Comparison of ENCODE assay signal across 1 cellular context in the genomic region with DNA sequence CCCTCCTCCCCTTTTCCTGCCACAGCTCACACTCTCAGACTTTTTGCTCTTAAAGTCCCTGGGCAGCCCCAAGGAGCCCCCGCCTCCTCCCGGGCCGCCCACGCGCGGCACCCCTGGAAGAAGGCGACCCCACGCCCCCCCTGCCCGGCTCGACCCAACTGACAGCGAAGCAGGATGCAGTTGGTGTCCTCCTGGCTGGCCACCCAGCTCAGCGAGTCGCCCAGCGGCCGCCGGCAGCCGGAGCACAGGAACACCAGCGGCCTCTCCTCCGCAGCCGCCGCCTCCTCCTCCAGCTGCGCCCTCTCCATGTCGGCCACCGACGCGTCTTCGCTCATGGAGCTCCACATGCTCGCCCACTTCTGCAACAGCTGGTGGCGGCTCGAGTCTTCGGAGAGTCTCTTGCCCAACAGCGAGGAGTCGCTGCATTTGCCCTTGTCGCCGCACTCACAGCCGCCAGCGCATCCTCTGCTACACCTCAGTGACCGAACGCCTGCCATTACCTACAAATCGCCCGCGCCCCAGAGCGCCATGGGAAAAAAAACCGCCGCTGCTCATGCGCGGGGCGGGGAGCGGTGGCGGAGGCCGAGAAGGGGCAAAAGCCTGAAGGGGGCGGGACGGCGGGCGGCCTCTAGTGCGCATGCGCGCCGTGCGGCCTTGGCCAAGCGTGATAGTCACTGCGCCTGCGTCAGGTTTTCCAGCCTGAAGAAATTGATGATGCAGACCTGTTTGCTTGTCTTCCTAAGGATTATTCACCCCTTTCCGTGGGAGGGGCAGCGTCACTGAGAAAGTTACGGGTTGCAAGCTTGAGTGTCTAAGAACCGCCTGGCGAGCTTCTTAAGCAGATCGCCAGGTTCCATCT.
A peak's percentile ranks its signal among the peaks of the same experiment; 100 is the strongest.
TF ChIP-seq lines count a peak whose summit lies in the region.

A gene with protein sequence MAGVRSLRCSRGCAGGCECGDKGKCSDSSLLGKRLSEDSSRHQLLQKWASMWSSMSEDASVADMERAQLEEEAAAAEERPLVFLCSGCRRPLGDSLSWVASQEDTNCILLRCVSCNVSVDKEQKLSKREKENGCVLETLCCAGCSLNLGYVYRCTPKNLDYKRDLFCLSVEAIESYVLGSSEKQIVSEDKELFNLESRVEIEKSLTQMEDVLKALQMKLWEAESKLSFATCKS (minus strand): TSS at position 532 of the 859 bp plus-strand sequence. CDS start 35 bp downstream, at position 497.

TF ChIP-seq in K562, 482 proteins besides CTCF, POLR2A, EP300 and RAD21 (continued from another document and continues in another):
- peak in 1 of 2 experiments; percentile 64; a peak in 3 of 4 replicates for TF ChIP-seq FOXK2 (conservative IDR thresholded peaks at IDR 0.05 in 1 of 2, IDR thresholded peaks at IDR 0.05 in 1 of 2; ENCODE audit: low read depth in 2 of 2)
- no peak for TF ChIP-seq ZNF561 (CRISPR knock-in tag; conservative IDR thresholded peaks at IDR 0.05)
- no peak for TF ChIP-seq ZNF76 (CRISPR knock-in tag; IDR thresholded peaks at IDR 0.05; ENCODE audit: borderline replicate concordance)
- TF ChIP-seq ZNF282 (CRISPR knock-in tag; IDR thresholded peaks at IDR 0.05), result no peak
- TF ChIP-seq ZNF507 (tag; conservative IDR thresholded peaks at IDR 0.05), result no peak
- TF ChIP-seq MTA1 (IDR thresholded peaks at IDR 0.05; ENCODE audit: borderline replicate concordance), result no peak
- TF ChIP-seq, protein P1, sequence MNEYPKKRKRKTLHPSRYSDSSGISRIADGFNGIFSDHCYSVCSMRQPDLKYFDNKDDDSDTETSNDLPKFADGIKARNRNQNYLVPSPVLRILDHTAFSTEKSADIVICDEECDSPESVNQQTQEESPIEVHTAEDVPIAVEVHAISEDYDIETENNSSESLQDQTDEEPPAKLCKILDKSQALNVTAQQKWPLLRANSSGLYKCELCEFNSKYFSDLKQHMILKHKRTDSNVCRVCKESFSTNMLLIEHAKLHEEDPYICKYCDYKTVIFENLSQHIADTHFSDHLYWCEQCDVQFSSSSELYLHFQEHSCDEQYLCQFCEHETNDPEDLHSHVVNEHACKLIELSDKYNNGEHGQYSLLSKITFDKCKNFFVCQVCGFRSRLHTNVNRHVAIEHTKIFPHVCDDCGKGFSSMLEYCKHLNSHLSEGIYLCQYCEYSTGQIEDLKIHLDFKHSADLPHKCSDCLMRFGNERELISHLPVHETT (CRISPR knock-in tag; conservative IDR thresholded peaks at IDR 0.05 in 1 of 2, IDR thresholded peaks at IDR 0.05 in 1 of 2), result peak in 1 of 2 experiments; percentile 81; a peak in 1 of 4 replicates
- no peak for TF ChIP-seq LCOR (CRISPR knock-in tag; IDR thresholded peaks at IDR 0.05)
- no peak for TF ChIP-seq ZFPM2 (CRISPR knock-in tag; IDR thresholded peaks at IDR 0.05)
- no peak for TF ChIP-seq NCOA6 (IDR thresholded peaks at IDR 0.05)
- TF ChIP-seq, protein P2, sequence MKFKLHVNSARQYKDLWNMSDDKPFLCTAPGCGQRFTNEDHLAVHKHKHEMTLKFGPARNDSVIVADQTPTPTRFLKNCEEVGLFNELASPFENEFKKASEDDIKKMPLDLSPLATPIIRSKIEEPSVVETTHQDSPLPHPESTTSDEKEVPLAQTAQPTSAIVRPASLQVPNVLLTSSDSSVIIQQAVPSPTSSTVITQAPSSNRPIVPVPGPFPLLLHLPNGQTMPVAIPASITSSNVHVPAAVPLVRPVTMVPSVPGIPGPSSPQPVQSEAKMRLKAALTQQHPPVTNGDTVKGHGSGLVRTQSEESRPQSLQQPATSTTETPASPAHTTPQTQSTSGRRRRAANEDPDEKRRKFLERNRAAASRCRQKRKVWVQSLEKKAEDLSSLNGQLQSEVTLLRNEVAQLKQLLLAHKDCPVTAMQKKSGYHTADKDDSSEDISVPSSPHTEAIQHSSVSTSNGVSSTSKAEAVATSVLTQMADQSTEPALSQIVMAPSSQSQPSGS (CRISPR knock-in tag; IDR thresholded peaks at IDR 0.05), result no peak
- no peak for TF ChIP-seq DDX20 (tag; IDR thresholded peaks at IDR 0.05; ENCODE audit: low read depth)
- TF ChIP-seq CBX2 (IDR thresholded peaks at IDR 0.05; ENCODE audit: insufficient read depth, low read length, poor library complexity, severe bottlenecking), result no peak
- TF ChIP-seq FOXJ3 (CRISPR knock-in tag; IDR thresholded peaks at IDR 0.05), result no peak
- peak; percentile 57; the same call in 1 of the 2 replicates for TF ChIP-seq ZEB2 (IDR thresholded peaks at IDR 0.05)
- TF ChIP-seq ZNF445 (CRISPR knock-in tag; IDR thresholded peaks at IDR 0.05; ENCODE audit: low read depth), result no peak
- TF ChIP-seq, protein P3, sequence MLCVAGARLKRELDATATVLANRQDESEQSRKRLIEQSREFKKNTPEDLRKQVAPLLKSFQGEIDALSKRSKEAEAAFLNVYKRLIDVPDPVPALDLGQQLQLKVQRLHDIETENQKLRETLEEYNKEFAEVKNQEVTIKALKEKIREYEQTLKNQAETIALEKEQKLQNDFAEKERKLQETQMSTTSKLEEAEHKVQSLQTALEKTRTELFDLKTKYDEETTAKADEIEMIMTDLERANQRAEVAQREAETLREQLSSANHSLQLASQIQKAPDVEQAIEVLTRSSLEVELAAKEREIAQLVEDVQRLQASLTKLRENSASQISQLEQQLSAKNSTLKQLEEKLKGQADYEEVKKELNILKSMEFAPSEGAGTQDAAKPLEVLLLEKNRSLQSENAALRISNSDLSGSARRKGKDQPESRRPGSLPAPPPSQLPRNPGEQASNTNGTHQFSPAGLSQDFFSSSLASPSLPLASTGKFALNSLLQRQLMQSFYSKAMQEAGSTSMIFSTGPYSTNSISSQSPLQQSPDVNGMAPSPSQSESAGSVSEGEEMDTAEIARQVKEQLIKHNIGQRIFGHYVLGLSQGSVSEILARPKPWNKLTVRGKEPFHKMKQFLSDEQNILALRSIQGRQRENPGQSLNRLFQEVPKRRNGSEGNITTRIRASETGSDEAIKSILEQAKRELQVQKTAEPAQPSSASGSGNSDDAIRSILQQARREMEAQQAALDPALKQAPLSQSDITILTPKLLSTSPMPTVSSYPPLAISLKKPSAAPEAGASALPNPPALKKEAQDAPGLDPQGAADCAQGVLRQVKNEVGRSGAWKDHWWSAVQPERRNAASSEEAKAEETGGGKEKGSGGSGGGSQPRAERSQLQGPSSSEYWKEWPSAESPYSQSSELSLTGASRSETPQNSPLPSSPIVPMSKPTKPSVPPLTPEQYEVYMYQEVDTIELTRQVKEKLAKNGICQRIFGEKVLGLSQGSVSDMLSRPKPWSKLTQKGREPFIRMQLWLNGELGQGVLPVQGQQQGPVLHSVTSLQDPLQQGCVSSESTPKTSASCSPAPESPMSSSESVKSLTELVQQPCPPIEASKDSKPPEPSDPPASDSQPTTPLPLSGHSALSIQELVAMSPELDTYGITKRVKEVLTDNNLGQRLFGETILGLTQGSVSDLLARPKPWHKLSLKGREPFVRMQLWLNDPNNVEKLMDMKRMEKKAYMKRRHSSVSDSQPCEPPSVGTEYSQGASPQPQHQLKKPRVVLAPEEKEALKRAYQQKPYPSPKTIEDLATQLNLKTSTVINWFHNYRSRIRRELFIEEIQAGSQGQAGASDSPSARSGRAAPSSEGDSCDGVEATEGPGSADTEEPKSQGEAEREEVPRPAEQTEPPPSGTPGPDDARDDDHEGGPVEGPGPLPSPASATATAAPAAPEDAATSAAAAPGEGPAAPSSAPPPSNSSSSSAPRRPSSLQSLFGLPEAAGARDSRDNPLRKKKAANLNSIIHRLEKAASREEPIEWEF (CRISPR knock-in tag; IDR thresholded peaks at IDR 0.05), result no peak
- TF ChIP-seq, protein P4, sequence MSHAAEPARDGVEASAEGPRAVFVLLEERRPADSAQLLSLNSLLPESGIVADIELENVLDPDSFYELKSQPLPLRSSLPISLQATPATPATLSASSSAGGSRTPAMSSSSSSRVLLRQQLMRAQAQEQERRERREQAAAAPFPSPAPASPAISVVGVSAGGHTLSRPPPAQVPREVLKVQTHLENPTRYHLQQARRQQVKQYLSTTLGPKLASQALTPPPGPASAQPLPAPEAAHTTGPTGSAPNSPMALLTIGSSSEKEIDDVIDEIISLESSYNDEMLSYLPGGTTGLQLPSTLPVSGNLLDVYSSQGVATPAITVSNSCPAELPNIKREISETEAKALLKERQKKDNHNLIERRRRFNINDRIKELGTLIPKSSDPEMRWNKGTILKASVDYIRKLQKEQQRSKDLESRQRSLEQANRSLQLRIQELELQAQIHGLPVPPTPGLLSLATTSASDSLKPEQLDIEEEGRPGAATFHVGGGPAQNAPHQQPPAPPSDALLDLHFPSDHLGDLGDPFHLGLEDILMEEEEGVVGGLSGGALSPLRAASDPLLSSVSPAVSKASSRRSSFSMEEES (CRISPR knock-in tag; IDR thresholded peaks at IDR 0.05), result no peak
- no peak for TF ChIP-seq ZKSCAN3 (CRISPR knock-in tag; IDR thresholded peaks at IDR 0.05)
- TF ChIP-seq FOXA3 (CRISPR knock-in tag; conservative IDR thresholded peaks at IDR 0.05 in 1 of 2, IDR thresholded peaks at IDR 0.05 in 1 of 2), result 0 out of 4 replicates have a peak, but pooled peaks of 1 of the 2 experiments have one; percentile 14
- TF ChIP-seq MAZ (CRISPR knock-in tag; conservative IDR thresholded peaks at IDR 0.05 in 1 of 2, IDR thresholded peaks at IDR 0.05 in 1 of 2), result peak; percentile 57 to 83
- no peak for TF ChIP-seq GABPA (tag; conservative IDR thresholded peaks at IDR 0.05; ENCODE audit: low read depth)
- no peak for TF ChIP-seq SREBF1 (IDR thresholded peaks at IDR 0.05; ENCODE audit: borderline replicate concordance, low read depth, low read length)
- no peak for TF ChIP-seq ZNF274 (IDR thresholded peaks at IDR 0.05; ENCODE audit: borderline replicate concordance, low read depth, low read length)
- TF ChIP-seq, protein P5, sequence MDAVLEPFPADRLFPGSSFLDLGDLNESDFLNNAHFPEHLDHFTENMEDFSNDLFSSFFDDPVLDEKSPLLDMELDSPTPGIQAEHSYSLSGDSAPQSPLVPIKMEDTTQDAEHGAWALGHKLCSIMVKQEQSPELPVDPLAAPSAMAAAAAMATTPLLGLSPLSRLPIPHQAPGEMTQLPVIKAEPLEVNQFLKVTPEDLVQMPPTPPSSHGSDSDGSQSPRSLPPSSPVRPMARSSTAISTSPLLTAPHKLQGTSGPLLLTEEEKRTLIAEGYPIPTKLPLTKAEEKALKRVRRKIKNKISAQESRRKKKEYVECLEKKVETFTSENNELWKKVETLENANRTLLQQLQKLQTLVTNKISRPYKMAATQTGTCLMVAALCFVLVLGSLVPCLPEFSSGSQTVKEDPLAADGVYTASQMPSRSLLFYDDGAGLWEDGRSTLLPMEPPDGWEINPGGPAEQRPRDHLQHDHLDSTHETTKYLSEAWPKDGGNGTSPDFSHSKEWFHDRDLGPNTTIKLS (IDR thresholded peaks at IDR 0.05; ENCODE audit: borderline replicate concordance, low read depth), result peak; percentile 70
- TF ChIP-seq, protein P6, sequence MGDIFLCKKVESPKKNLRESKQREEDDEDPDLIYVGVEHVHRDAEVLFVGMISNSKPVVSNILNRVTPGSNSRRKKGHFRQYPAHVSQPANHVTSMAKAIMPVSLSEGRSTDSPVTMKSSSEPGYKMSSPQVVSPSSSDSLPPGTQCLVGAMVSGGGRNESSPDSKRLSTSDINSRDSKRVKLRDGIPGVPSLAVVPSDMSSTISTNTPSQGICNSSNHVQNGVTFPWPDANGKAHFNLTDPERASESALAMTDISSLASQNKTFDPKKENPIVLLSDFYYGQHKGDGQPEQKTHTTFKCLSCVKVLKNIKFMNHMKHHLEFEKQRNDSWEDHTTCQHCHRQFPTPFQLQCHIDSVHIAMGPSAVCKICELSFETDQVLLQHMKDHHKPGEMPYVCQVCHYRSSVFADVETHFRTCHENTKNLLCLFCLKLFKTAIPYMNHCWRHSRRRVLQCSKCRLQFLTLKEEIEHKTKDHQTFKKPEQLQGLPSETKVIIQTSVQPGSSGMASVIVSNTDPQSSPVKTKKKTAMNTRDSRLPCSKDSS (IDR thresholded peaks at IDR 0.05; ENCODE audit: low read depth, partially characterized antibody), result no peak
- TF ChIP-seq, protein P7, sequence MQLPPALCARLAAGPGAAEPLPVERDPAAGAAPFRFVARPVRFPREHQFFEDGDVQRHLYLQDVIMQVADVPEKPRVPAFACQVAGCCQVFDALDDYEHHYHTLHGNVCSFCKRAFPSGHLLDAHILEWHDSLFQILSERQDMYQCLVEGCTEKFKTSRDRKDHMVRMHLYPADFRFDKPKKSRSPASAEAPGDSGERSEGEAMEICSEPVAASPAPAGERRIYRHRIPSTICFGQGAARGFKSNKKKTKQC (CRISPR knock-in tag; IDR thresholded peaks at IDR 0.05), result peak; percentile 85
- TF ChIP-seq CBX3 (IDR thresholded peaks at IDR 0.05; ENCODE audit: borderline replicate concordance in 1 of 2, low read length in 2 of 2), result no peak
- 0 out of 2 replicates have a peak, but pooled peaks have one; percentile 63 for TF ChIP-seq ERF (CRISPR knock-in tag; IDR thresholded peaks at IDR 0.05)
- TF ChIP-seq, protein P8, sequence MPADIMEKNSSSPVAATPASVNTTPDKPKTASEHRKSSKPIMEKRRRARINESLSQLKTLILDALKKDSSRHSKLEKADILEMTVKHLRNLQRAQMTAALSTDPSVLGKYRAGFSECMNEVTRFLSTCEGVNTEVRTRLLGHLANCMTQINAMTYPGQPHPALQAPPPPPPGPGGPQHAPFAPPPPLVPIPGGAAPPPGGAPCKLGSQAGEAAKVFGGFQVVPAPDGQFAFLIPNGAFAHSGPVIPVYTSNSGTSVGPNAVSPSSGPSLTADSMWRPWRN (IDR thresholded peaks at IDR 0.05; ENCODE audit: low read depth), result no peak
- no peak for TF ChIP-seq HIVEP1 (CRISPR knock-in tag; IDR thresholded peaks at IDR 0.05)
- TF ChIP-seq, protein P9, sequence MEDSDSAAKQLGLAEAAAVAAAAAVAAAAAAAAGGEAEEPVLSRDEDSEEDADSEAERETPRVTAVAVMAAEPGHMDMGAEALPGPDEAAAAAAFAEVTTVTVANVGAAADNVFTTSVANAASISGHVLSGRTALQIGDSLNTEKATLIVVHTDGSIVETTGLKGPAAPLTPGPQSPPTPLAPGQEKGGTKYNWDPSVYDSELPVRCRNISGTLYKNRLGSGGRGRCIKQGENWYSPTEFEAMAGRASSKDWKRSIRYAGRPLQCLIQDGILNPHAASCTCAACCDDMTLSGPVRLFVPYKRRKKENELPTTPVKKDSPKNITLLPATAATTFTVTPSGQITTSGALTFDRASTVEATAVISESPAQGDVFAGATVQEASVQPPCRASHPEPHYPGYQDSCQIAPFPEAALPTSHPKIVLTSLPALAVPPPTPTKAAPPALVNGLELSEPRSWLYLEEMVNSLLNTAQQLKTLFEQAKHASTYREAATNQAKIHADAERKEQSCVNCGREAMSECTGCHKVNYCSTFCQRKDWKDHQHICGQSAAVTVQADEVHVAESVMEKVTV (CRISPR knock-in tag; IDR thresholded peaks at IDR 0.05), result no peak
- TF ChIP-seq, protein P10, sequence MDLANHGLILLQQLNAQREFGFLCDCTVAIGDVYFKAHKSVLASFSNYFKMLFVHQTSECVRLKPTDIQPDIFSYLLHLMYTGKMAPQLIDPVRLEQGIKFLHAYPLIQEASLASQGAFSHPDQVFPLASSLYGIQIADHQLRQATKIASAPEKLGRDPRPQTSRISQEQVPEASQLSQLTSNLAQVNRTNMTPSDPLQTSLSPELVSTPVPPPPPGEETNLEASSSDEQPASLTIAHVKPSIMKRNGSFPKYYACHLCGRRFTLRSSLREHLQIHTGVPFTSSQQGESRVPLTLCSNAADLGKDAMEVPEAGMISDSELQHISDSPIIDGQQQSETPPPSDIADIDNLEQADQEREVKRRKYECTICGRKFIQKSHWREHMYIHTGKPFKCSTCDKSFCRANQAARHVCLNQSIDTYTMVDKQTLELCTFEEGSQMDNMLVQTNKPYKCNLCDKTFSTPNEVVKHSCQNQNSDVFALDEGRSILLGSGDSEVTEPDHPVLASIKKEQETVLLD (IDR thresholded peaks at IDR 0.05), result peak; percentile 100
- TF ChIP-seq HDAC2 (IDR thresholded peaks at IDR 0.05), result peak; percentile 96
- no peak for TF ChIP-seq ZFP30 (CRISPR knock-in tag; IDR thresholded peaks at IDR 0.05; ENCODE audit: borderline replicate concordance)
- TF ChIP-seq ZNF589 (CRISPR knock-in tag; IDR thresholded peaks at IDR 0.05; ENCODE audit: low read depth), result no peak
- no peak for TF ChIP-seq RBM39 (optimal IDR thresholded peaks at IDR 0.05; ENCODE audit: low read depth, low read length)
- TF ChIP-seq ZNF197 (CRISPR knock-in tag; IDR thresholded peaks at IDR 0.05; ENCODE audit: low read depth), result no peak
- no peak for TF ChIP-seq TSC22D4 (tag; IDR thresholded peaks at IDR 0.05)
- no peak for TF ChIP-seq ZC3H11A (IDR thresholded peaks at IDR 0.05; ENCODE audit: low read depth, low read length)
